9 cellular contexts compared by ENCODE assay signal in genomic region chr4:36241771-36242170, GRCh38. TPM values are rescaled to one million over a fixed set of nuclear protein-coding genes. Genes with fewer than 3 reads are reported as not detected.
DNase-seq lines count a peak whose midpoint lies in the region; ATAC-seq and TF ChIP-seq lines count a peak whose summit lies in the region.
"Had no signal": no experiment of that assay in that cellular context is flagged by ENCODE, and none has a peak within 500 bp of the region (broad histone marks: within the 10 kb centered on the region; RNA-seq: fewer than 3 reads in every experiment).

No MANE protein-coding gene starts in this region.

- H3K4me3 ChIP-seq in gastroesophageal sphincter: peak overlapping the region; percentile 17 to 63
- peak overlapping the region; percentile 8 to 80 for H3K4me3 ChIP-seq in vagina

- peak; percentile 48 for ATAC-seq in GM18519 (IDR thresholded peaks at IDR 0.05; ENCODE audit: low FRiP score, unreplicated experiment)
- ATAC-seq in GM21786 (IDR thresholded peaks at IDR 0.05; ENCODE audit: unreplicated experiment): peak; percentile 54
- no peak for ATAC-seq in gastroesophageal sphincter

- H3K4me1 ChIP-seq in gastroesophageal sphincter: peaks cover 0 to 10% (median 0%) of the 10 kb centered on the region in 3 donors
- H3K4me1 ChIP-seq in vagina: peaks cover 5% of the 10 kb centered on the region

- TF ChIP-seq CTCF in gastroesophageal sphincter (IDR thresholded peaks at IDR 0.05): no peak
- no peak for TF ChIP-seq CTCF in vagina (IDR thresholded peaks at IDR 0.05)

- 45 to 68% methylated on average over 2 of the region's 2 CpGs for WGBS in gastroesophageal sphincter (ENCODE audit: low coverage in 1 of 2), 2 donors

- H3K36me3 ChIP-seq in gastroesophageal sphincter: no peaks in the 10 kb centered on the region
- H3K36me3 ChIP-seq in vagina: no peaks in the 10 kb centered on the region

- intact Hi-C loops in vagina (cut with DNase I): no loop called here

- TF ChIP-seq POLR2A in gastroesophageal sphincter (IDR thresholded peaks at IDR 0.05) (no peak), vagina (IDR thresholded peaks at IDR 0.05) (no peak)

- peaks cover 30% of the 10 kb centered on the region for H3K27me3 ChIP-seq in gastroesophageal sphincter
- no peaks in the 10 kb centered on the region for H3K27me3 ChIP-seq in vagina

- DNase-seq in NAMALWA (ENCODE audit: low spot score) (peak; percentile 79), vagina (ENCODE audit: extremely low spot score in 2 of 2) (no peak), SHP77 (lab: John Stamatoyannopoulos, UW) (no peak), D341Med (ENCODE audit: low spot score) (no peak), SIG-M5 (lab: John Stamatoyannopoulos, UW) (no peak)

- no peak for TF ChIP-seq EP300 in gastroesophageal sphincter (IDR thresholded peaks at IDR 0.05)

- H3K27ac ChIP-seq in gastroesophageal sphincter: no peak overlapping the region
- peak overlapping the region; percentile 91 for H3K27ac ChIP-seq in vagina

- H3K9me3 ChIP-seq in gastroesophageal sphincter (peaks cover 0 to 11% (median 0%) of the 10 kb centered on the region in 3 donors), vagina (no peaks in the 10 kb centered on the region)

RNA-seq across cellular contexts. Expression of gene ARAP2, which starts 2.5 kb away (rescaled TPM):
- 10 to 100 TPM; 12.4 to 23.4 (median 14.4) TPM for total RNA-seq in gastroesophageal sphincter
- 52.8 TPM for total RNA-seq in vagina

RNA-seq across cellular contexts. Expression of gene DTHD1, which starts 39.6 kb away (rescaled TPM):
- total RNA-seq in gastroesophageal sphincter (under 1 TPM in 2 of 4 donors, not detected in 2; 0.15 to 0.81 TPM), vagina (0.49 TPM)
- total RNA-seq: RPMI7951 had no signal
